ENCODE assay signal across 19 cellular contexts in the genomic region with DNA sequence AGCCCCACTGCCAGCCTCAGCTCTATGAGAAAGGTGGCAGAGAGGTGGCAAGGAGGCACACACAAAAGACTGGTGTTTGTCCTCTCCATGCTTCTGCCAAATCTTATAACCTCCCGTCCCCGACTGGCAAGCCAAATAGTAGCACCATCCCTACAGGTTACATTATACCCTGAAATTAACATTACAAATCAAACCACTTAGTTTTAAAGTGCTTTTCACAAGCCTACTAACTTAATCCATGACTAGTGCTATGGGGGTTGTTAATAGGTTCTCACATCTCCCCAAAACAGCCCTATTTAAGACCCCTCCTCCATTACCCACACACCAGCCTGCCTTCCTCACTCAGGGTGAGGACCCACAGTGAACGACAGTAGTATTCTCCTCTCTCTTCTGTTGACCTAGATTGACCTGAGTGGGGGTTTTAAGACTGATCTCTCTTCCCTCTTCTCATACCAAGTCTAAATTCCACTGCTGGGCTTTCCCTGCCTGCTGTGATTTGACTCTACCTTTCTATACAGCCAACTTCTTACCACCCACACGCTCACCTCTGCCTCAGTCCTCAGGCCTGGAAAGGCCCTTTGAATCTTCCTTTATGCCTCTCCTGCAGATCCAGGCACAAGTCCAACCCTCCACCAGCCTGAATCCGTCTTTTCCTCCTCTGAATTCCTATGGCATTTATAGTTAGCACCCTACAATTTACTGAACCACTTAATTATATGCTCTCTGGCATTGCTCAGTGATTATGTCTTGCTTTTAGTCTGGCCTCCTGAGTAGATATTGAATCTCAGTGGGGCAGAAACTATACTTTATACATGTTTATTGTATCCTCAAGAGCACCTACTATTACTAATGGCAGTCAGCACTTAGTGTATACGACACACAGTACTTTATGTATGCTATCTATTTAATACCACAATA.
"Had no signal": no experiment of that assay in that cellular context is flagged by ENCODE, and none has a peak within 500 bp of the region (broad histone marks: within the 10 kb centered on the region; RNA-seq: fewer than 3 reads in every experiment).

No MANE protein-coding gene starts in this region.

- H3K9me3 ChIP-seq: body of pancreas, thyroid gland, uterus had no signal

- H3K27ac ChIP-seq: body of pancreas, thyroid gland, uterus had no signal

- FAIRE-seq: small intestine had no signal

- H3K4me3 ChIP-seq: body of pancreas, lung, thyroid gland, uterus had no signal

- H3K27me3 ChIP-seq: body of pancreas, thyroid gland, uterus had no signal

- ATAC-seq: activated CD8-positive, alpha-beta memory T cell treated with anti-CD3 and anti-CD28 coated beads, Interleukin-2, amount 10 ng/mL, durations not matched to agents 7 days and 5 days; activated naive CD4-positive, alpha-beta T cell treated with anti-CD3 and anti-CD28 coated beads, Interleukin-2, amount 50 U/mL, for 72 hours; body of pancreas; effector memory CD8-positive, alpha-beta T cell; left cardiac atrium; naive thymus-derived CD4-positive, alpha-beta T cell; right cardiac atrium had no signal

- DNase-seq: activated CD4-positive, alpha-beta T cell treated with anti-CD3 and anti-CD28 coated beads for 1 hour; activated CD4-positive, alpha-beta T cell treated with anti-CD3 and anti-CD28 coated beads, Interleukin-2, amount 50 U/mL, for 48 hours; activated CD8-positive, alpha-beta memory T cell treated with anti-CD3 and anti-CD28 coated beads, Interleukin-2, amount 10 ng/mL, durations not matched to agents 7 days and 5 days; activated effector memory CD4-positive, alpha-beta T cell treated with Interleukin-2 at 50 U/mL for 16 hours; activated T-cell treated with anti-CD3 and anti-CD28 coated beads, Interleukin-2, amount 50 U/mL, for 24 hours; amniotic stem cell; body of pancreas; effector memory CD8-positive, alpha-beta T cell; hypothalamus; immature natural killer cell; left cardiac atrium; naive thymus-derived CD4-positive, alpha-beta T cell; posterior cingulate gyrus; right cardiac atrium; small intestine; thyroid gland; uterus had no signal

- H3K36me3 ChIP-seq: thyroid gland, uterus had no signal

- H3K4me1 ChIP-seq: body of pancreas, uterus had no signal
